In genomic region chr10:131845505-131846223, GRCh38 we compare ENCODE assay signal across 15 cellular contexts.
"Had no signal": no experiment of that assay in that cellular context is flagged by ENCODE, and none has a peak within 500 bp of the region (broad histone marks: within the 10 kb centered on the region; RNA-seq: fewer than 3 reads in every experiment).

No MANE protein-coding gene starts in this region.

- H3K36me3 ChIP-seq: ovary, SJSA1, thyroid gland had no signal

- H3K9me3 Mint-ChIP-seq: activated T-helper 17 cell treated with anti-CD3 and anti-CD28 coated beads, Interleukin-2, amount 50 U/mL, for 72 hours; nephron; stimulated activated effector memory CD8-positive, alpha-beta T cell treated with anti-CD3 and anti-CD28 coated beads, Interleukin-12 subunit alpha, Interleukin-12 subunit beta, amount 100 ng/mL, for 72 hours had no signal

- H3K27ac ChIP-seq: ovary, SJSA1, thyroid gland had no signal

- H3K27me3 ChIP-seq: ovary, SJSA1, thyroid gland had no signal

- H3K9me3 ChIP-seq: ovary, SJSA1, thyroid gland had no signal

- ATAC-seq: activated T-helper 17 cell treated with anti-CD3 and anti-CD28 coated beads, Interleukin-2, amount 50 U/mL, for 72 hours; esophagus mucosa; stimulated activated effector memory CD8-positive, alpha-beta T cell treated with anti-CD3 and anti-CD28 coated beads, Interleukin-12 subunit alpha, Interleukin-12 subunit beta, amount 100 ng/mL, for 72 hours had no signal

- H3K27me3 Mint-ChIP-seq: brain had no signal

- H3K4me3 ChIP-seq: ovary, SJSA1, thyroid gland had no signal

- DNase-seq: activated CD4-positive, alpha-beta T cell treated with anti-CD3 and anti-CD28 coated beads, Interleukin-2, amount 50 U/mL, for 48 hours; activated CD4-positive, CD25-positive, alpha-beta regulatory T cell treated with anti-CD3 and anti-CD28 coated beads, Interleukin-2, amount 50 U/mL, for 72 hours; activated naive CD4-positive, alpha-beta T cell treated with anti-CD3 and anti-CD28 coated beads, Interleukin-2, amount 50 U/mL, for 16 hours; amniotic stem cell; dermis blood vessel endothelial cell; hypothalamus; retina had no signal

- H3K36me3 Mint-ChIP-seq: brain had no signal

- H3K4me3 Mint-ChIP-seq: activated T-helper 17 cell treated with anti-CD3 and anti-CD28 coated beads, Interleukin-2, amount 50 U/mL, for 72 hours; brain; nephron; stimulated activated effector memory CD8-positive, alpha-beta T cell treated with anti-CD3 and anti-CD28 coated beads, Interleukin-12 subunit alpha, Interleukin-12 subunit beta, amount 100 ng/mL, for 72 hours had no signal

- H3K27ac Mint-ChIP-seq: activated T-helper 17 cell treated with anti-CD3 and anti-CD28 coated beads, Interleukin-2, amount 50 U/mL, for 72 hours; nephron; stimulated activated effector memory CD8-positive, alpha-beta T cell treated with anti-CD3 and anti-CD28 coated beads, Interleukin-12 subunit alpha, Interleukin-12 subunit beta, amount 100 ng/mL, for 72 hours had no signal

- H3K4me1 Mint-ChIP-seq: activated T-helper 17 cell treated with anti-CD3 and anti-CD28 coated beads, Interleukin-2, amount 50 U/mL, for 72 hours; brain; nephron; stimulated activated effector memory CD8-positive, alpha-beta T cell treated with anti-CD3 and anti-CD28 coated beads, Interleukin-12 subunit alpha, Interleukin-12 subunit beta, amount 100 ng/mL, for 72 hours had no signal

- H3K4me1 ChIP-seq: SJSA1, thyroid gland had no signal
